In the genomic region with DNA sequence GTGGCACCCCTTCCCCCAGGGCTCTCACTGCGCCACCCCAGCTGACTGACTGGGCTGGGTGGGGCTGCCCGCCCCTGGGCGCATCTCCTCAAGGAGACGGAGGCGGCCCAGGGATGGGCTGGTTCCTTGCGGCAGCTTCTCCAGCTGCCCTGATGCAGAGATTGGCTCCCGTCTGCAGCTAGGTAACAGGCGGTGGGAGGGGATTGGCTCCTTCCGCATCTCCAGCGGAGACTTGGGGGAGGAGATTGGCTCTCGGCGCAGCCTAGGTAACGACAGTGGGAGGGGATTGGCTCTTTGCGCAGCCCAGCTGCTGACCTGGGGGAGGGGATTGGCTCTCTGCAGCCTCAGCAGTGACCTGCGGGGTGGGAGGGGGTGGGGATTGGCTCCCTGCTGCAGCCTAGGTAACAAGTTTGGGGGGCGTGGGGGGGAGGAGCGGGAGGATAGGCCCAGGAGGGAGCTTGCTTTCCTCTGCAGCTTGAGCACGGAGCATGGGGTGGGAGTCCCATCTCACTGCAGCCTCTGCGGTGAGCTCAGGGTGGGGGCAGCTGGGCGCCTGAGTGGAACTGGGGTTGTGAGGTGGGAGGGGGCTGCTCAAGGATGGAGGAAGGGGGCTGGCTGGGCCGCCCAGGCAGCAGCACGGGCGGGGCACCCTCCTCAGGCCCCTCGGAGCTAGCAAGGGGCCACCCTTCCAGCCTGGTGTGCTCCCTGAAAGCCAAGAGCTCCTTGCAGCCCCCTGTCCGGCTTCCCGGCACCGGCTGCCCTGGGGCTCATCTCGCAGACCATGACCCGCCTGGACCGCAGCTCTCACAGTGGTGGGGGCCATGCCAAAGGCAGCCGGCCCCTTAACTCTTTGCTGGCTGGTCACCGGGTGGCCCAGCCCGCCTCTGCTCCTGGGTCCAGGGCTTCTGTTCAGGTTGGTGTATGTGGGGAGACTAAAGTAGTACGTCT, we compare ENCODE assay signal across 1 cellular context.
A peak's percentile ranks its signal among the peaks of the same experiment; 100 is the strongest.
TF ChIP-seq lines count a peak whose summit lies in the region.

No MANE protein-coding gene starts in this region.

TF ChIP-seq in WTC11, 78 proteins besides CTCF, POLR2A, EP300 and RAD21 (continued from another document):
- TF ChIP-seq, protein P1, sequence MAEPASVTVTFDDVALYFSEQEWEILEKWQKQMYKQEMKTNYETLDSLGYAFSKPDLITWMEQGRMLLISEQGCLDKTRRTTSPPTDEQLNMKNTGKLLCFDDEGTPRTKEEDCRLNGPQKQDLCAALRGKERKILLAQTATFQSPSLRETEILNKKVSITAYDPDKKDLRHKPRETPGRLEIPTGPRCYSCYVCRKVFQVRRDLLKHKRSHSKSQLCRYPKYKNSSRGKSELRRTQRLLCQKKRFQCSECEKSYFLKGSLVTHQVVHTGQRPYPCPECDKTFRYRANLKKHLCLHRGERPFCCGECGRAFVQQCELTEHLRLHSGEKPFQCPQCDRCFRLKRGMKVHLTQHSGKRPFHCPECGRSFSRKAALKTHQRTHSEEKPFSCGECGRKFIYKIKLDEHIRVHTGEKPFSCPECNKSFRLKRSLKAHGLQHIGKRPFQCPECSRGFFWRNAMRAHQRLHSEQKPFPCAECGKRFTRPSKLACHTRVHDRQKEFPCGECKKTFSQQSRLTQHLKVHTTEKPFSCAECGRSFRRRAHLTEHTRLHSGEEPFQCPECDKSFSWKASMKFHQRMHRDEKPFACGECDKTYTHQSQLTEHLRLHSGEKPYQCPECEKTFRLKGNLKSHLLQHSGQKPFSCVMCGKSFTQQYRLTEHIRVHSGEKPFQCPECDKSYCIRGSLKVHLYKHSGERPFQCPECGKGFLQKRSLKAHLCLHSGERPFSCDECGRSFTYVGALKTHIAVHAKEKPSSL (CRISPR knock-in tag; conservative IDR thresholded peaks at IDR 0.05), result no peak
- TF ChIP-seq ZNF423 (CRISPR knock-in tag; IDR thresholded peaks at IDR 0.05) (peak; percentile 56; the same call in 1 of the 2 replicates), ZNF416 (CRISPR knock-in tag; IDR thresholded peaks at IDR 0.05) (0 out of 2 replicates have a peak, but pooled peaks have one; percentile 33)
